16 cellular contexts compared by ENCODE assay signal in genomic region chr3:72082776-72083477, GRCh38.
DNase-seq lines count a peak whose midpoint lies in the region; ATAC-seq and TF ChIP-seq lines count a peak whose summit lies in the region.
"Had no signal": no experiment of that assay in that cellular context is flagged by ENCODE, and none has a peak within 500 bp of the region (broad histone marks: within the 10 kb centered on the region; RNA-seq: fewer than 3 reads in every experiment).

No MANE protein-coding gene starts in this region.

- peaks cover 19% of the 10 kb centered on the region for H3K9me3 ChIP-seq in endodermal cell (ENCODE audit: control insufficient read depth, low read length)
- H3K9me3 ChIP-seq: gastroesophageal sphincter, lower lobe of right lung, upper lobe of left lung had no signal

- peaks cover 46% of the 10 kb centered on the region for H3K4me1 Mint-ChIP-seq in endodermal cell

- no peak overlapping the region for H3K27ac Mint-ChIP-seq in endodermal cell

- H3K4me3 ChIP-seq in endodermal cell (ENCODE audit: low read length): peak overlapping the region; percentile 7
- H3K4me3 ChIP-seq: gastroesophageal sphincter, lower lobe of right lung, upper lobe of left lung had no signal

- no peaks in the 10 kb centered on the region for H3K36me3 ChIP-seq in endodermal cell (ENCODE audit: control insufficient read depth, insufficient read depth, low read length)
- H3K36me3 ChIP-seq: gastroesophageal sphincter, lower lobe of right lung, upper lobe of left lung had no signal

- peak; percentile 15 for ATAC-seq in GM19455 (IDR thresholded peaks at IDR 0.05; ENCODE audit: unreplicated experiment)
- peak; percentile 22 for ATAC-seq in HG03342 (IDR thresholded peaks at IDR 0.05; ENCODE audit: unreplicated experiment)
- no peak for ATAC-seq in GM21381 (IDR thresholded peaks at IDR 0.05; ENCODE audit: unreplicated experiment)

- DNase-seq in A172 (ENCODE audit: low spot score) (peak; percentile 50), endodermal cell (no peak), ACHN (no peak), amniotic stem cell (lab: John Stamatoyannopoulos, UW) (no peak), NCI-H82 (lab: John Stamatoyannopoulos, UW) (no peak)
- DNase-seq: activated CD4-positive, alpha-beta T cell treated with anti-CD3 and anti-CD28 coated beads, Interleukin-2, amount 50 U/mL, for 4 hours; activated naive CD4-positive, alpha-beta T cell treated with anti-CD3 and anti-CD28 coated beads, Interleukin-2, amount 50 U/mL, for 16 hours; cortex of kidney; NCI-H1048; NCI-H526 treated with DMSO at 0.1 percent for 48 hours had no signal

- H3K9ac ChIP-seq in endodermal cell (ENCODE audit: extremely low read depth, low read length, poor library complexity, severe bottlenecking): no peak overlapping the region

- no peaks in the 10 kb centered on the region for H3K27me3 ChIP-seq in endodermal cell (ENCODE audit: control insufficient read depth, insufficient read depth, low read length, poor library complexity, severe bottlenecking)
- H3K27me3 ChIP-seq: gastroesophageal sphincter, upper lobe of left lung had no signal

- no peak overlapping the region for H3K4me3 Mint-ChIP-seq in endodermal cell

- WGBS in endodermal cell (ENCODE audit: insufficient coverage in 1 of 2, insufficient read length in 1 of 2), 2 experiments: 72 to 75% methylated on average over 7 to 10 of the region's 10 CpGs

- TF ChIP-seq CTCF in endodermal cell (conservative IDR thresholded peaks at IDR 0.05): no peak

- H3K27me3 Mint-ChIP-seq in endodermal cell (ENCODE audit: insufficient read depth): no peaks in the 10 kb centered on the region

- in situ Hi-C loops in ACHN (cut with HindIII; ENCODE audit: low pct_ligation_motif_present, low pct_unique_long_range_greater_than_20kb, low sequenced_read_pairs): no loop called here

- H3K4me1 ChIP-seq in endodermal cell (ENCODE audit: control insufficient read depth, insufficient read depth, low read length): peaks cover 6% of the 10 kb centered on the region

- H3K36me3 Mint-ChIP-seq in endodermal cell (ENCODE audit: low read depth): no peaks in the 10 kb centered on the region

- peaks cover 2% of the 10 kb centered on the region for H3K9me3 Mint-ChIP-seq in endodermal cell

- no peak overlapping the region for H3K27ac ChIP-seq in endodermal cell (ENCODE audit: low read depth, low read length)
